In genomic region chr19:57321746-57322145, GRCh38 we compare ENCODE assay signal across 9 cellular contexts. TPM values are rescaled to one million over a fixed set of nuclear protein-coding genes. Genes with fewer than 3 reads are reported as not detected.
A peak's percentile ranks its signal among the peaks of the same experiment; 100 is the strongest.
DNase-seq lines count a peak whose midpoint lies in the region; ATAC-seq, FAIRE-seq and TF ChIP-seq lines count a peak whose summit lies in the region.
"Had no signal": no experiment of that assay in that cellular context is flagged by ENCODE, and none has a peak within 500 bp of the region (broad histone marks: within the 10 kb centered on the region; RNA-seq: fewer than 3 reads in every experiment).

No MANE protein-coding gene starts in this region.

- no peak overlapping the region for H2AFZ ChIP-seq in keratinocyte (ENCODE audit: control insufficient read depth, low read length)

- H3K4me1 ChIP-seq in right cardiac atrium (ENCODE audit: control insufficient read depth, insufficient read depth, low read length) (no peaks in the 10 kb centered on the region), keratinocyte (ENCODE audit: control insufficient read depth, extremely low read depth, insufficient read depth, low read length) (peaks cover 13% of the 10 kb centered on the region), upper lobe of right lung (peaks cover 8% of the 10 kb centered on the region)

- WGBS in right cardiac atrium, result 69% methylated on average over 3 of the region's 3 CpGs

- no peak for DNase-seq in right cardiac atrium
- DNase-seq in Right ventricle myocardium superior, result no peak
- DNase-seq in activated CD8-positive, alpha-beta T cell treated with anti-CD3 and anti-CD28 coated beads, Interleukin-2, amount 10 ng/mL, durations not matched to agents 7 days and 5 days, result no peak
- DNase-seq in keratinocyte (ENCODE audit: low read depth, low spot score), result no peak
- DNase-seq in upper lobe of right lung, result no peak
- DNase-seq in CD14-positive monocyte (ENCODE audit: low spot score), result no peak
- no peak for DNase-seq in NAMALWA (ENCODE audit: low spot score)
- DNase-seq: NCI-H2171 had no signal

- no peak overlapping the region for H3K9ac ChIP-seq in keratinocyte (ENCODE audit: control insufficient read depth, extremely low read depth, insufficient read depth, low read length)

- intact Hi-C loops in right cardiac atrium (cut with DNase I) (no loop called here), Right ventricle myocardium superior (cut with DNase I) (no loop called here), upper lobe of right lung (cut with DNase I) (no loop called here), CD14-positive monocyte (cut with micrococcal nuclease) (no loop called here)

- POLR2A ChIA-PET in activated CD8-positive, alpha-beta T cell treated with anti-CD3 and anti-CD28 coated beads, Interleukin-2, amount 10 ng/mL, durations not matched to agents 7 days and 5 days (lab: Charles Lee), result interaction anchor here (0.9 to 1.6 kb wide), 3 partner anchors 42 to 178 kb away, joined by 3 to 7 read pairs (median 3); partner anchors contain the start of genes ZNF460 and ZNF773

- dilution Hi-C loops in keratinocyte (cut with MboI; ENCODE audit: extremely low pct_ligation_motif_present, low sequenced_read_pairs), result no loop called here

- peaks cover 55% of the 10 kb centered on the region for H3K36me3 Mint-ChIP-seq in activated CD8-positive, alpha-beta T cell treated with anti-CD3 and anti-CD28 coated beads, Interleukin-2, amount 10 ng/mL, durations not matched to agents 7 days and 5 days (ENCODE audit: low read depth)
- H3K36me3 Mint-ChIP-seq in CD14-positive monocyte, result peaks cover 34 to 38% of the 10 kb centered on the region in 2 donors

- H3K79me2 ChIP-seq in keratinocyte (ENCODE audit: control insufficient read depth, insufficient read depth, low read length), result peaks cover 35% of the 10 kb centered on the region

- peaks cover 29% of the 10 kb centered on the region for H3K4me1 Mint-ChIP-seq in activated CD8-positive, alpha-beta T cell treated with anti-CD3 and anti-CD28 coated beads, Interleukin-2, amount 10 ng/mL, durations not matched to agents 7 days and 5 days (ENCODE audit: low read depth)
- H3K4me1 Mint-ChIP-seq in CD14-positive monocyte, result peaks cover 24% of the 10 kb centered on the region

- peaks cover 6% of the 10 kb centered on the region for H3K9me3 Mint-ChIP-seq in activated CD8-positive, alpha-beta T cell treated with anti-CD3 and anti-CD28 coated beads, Interleukin-2, amount 10 ng/mL, durations not matched to agents 7 days and 5 days (ENCODE audit: insufficient read depth)
- peaks cover 20 to 64% (median 40%) of the 10 kb centered on the region in 7 donors for H3K9me3 Mint-ChIP-seq in CD14-positive monocyte

- no peaks in the 10 kb centered on the region for H4K20me1 ChIP-seq in keratinocyte (ENCODE audit: control insufficient read depth, extremely low read depth, insufficient read depth, low read length)

- ATAC-seq in right cardiac atrium (no peak), Right ventricle myocardium superior (ENCODE audit: poor library complexity) (no peak), upper lobe of right lung (no peak), HG03378 (IDR thresholded peaks at IDR 0.05; ENCODE audit: unreplicated experiment) (no peak)
- ATAC-seq in activated CD8-positive, alpha-beta T cell treated with anti-CD3 and anti-CD28 coated beads, Interleukin-2, amount 10 ng/mL, durations not matched to agents 7 days and 5 days, result no peak

- H3K27ac Mint-ChIP-seq in activated CD8-positive, alpha-beta T cell treated with anti-CD3 and anti-CD28 coated beads, Interleukin-2, amount 10 ng/mL, durations not matched to agents 7 days and 5 days, result peak overlapping the region; percentile 97
- no peak overlapping the region for H3K27ac Mint-ChIP-seq in CD14-positive monocyte

- H3K9me3 ChIP-seq in right cardiac atrium (ENCODE audit: control insufficient read depth, low read length) (no peaks in the 10 kb centered on the region), keratinocyte (ENCODE audit: control insufficient read depth, low read depth, low read length) (no peaks in the 10 kb centered on the region), upper lobe of right lung (no peaks in the 10 kb centered on the region)

- no peak for FAIRE-seq in keratinocyte (lab: Jason Lieb, UNC)

- H3K27me3 Mint-ChIP-seq in activated CD8-positive, alpha-beta T cell treated with anti-CD3 and anti-CD28 coated beads, Interleukin-2, amount 10 ng/mL, durations not matched to agents 7 days and 5 days (ENCODE audit: low read depth), result peaks cover 8% of the 10 kb centered on the region
- H3K27me3 Mint-ChIP-seq in CD14-positive monocyte (ENCODE audit: low read depth in 3 of 3), result peaks cover 17 to 21% (median 21%) of the 10 kb centered on the region in 3 donors

- CTCF ChIA-PET in activated CD8-positive, alpha-beta T cell treated with anti-CD3 and anti-CD28 coated beads, Interleukin-2, amount 10 ng/mL, durations not matched to agents 7 days and 5 days (lab: Charles Lee), result no interaction called here

- H3K27me3 ChIP-seq in right cardiac atrium (ENCODE audit: control insufficient read depth, insufficient read depth) (no peaks in the 10 kb centered on the region), keratinocyte (ENCODE audit: control insufficient read depth, extremely low read depth, insufficient read depth, low read length) (no peaks in the 10 kb centered on the region), upper lobe of right lung (peaks cover 7% of the 10 kb centered on the region)

- TF ChIP-seq CTCF in keratinocyte (optimal IDR thresholded peaks at IDR 0.05 in 1 of 3, IDR thresholded peaks at IDR 0.05 in 1 of 3, conservative IDR thresholded peaks at IDR 0.05 in 1 of 3; ENCODE audit: extremely low read depth in 1 of 3, insufficient read depth in 2 of 3, low read length in 3 of 3) (no peak), upper lobe of right lung (IDR thresholded peaks at IDR 0.05) (no peak), CD14-positive monocyte (IDR thresholded peaks at IDR 0.05) (no peak)

- H3K4me3 Mint-ChIP-seq in activated CD8-positive, alpha-beta T cell treated with anti-CD3 and anti-CD28 coated beads, Interleukin-2, amount 10 ng/mL, durations not matched to agents 7 days and 5 days, result peak overlapping the region; percentile 92
- no peak overlapping the region for H3K4me3 Mint-ChIP-seq in CD14-positive monocyte

- peaks cover 8 to 17% of the 10 kb centered on the region in 2 experiments for H3K36me3 ChIP-seq in keratinocyte (ENCODE audit: control insufficient read depth in 2 of 2, extremely low read depth in 1 of 2, insufficient read depth in 2 of 2, low read length in 2 of 2)
- peaks cover 33% of the 10 kb centered on the region for H3K36me3 ChIP-seq in upper lobe of right lung

- H3K27ac ChIP-seq in right cardiac atrium (ENCODE audit: low read length) (no peak overlapping the region), keratinocyte (ENCODE audit: control insufficient read depth, insufficient read depth, low read length) (no peak overlapping the region), upper lobe of right lung (no peak overlapping the region)

- peaks cover 2% of the 10 kb centered on the region for H3K9me1 ChIP-seq in keratinocyte (ENCODE audit: control insufficient read depth, extremely low read depth, insufficient read depth, low read length)

- H3K4me2 ChIP-seq in keratinocyte (ENCODE audit: control insufficient read depth, extremely low read depth, insufficient read depth, low read depth, low read length), result peak overlapping the region; percentile 95

- peak overlapping the region; percentile 73 for H3K4me3 ChIP-seq in right cardiac atrium (ENCODE audit: low read length)
- peak overlapping the region; percentile 80 to 92 (median 88) for H3K4me3 ChIP-seq in keratinocyte (ENCODE audit: control insufficient read depth in 2 of 3, extremely low read depth in 1 of 3, insufficient read depth in 2 of 3, low read depth in 1 of 3, low read length in 3 of 3)
- peak overlapping the region; percentile 94 for H3K4me3 ChIP-seq in upper lobe of right lung

RNA-seq across cellular contexts. Expression of gene ZNF543, which starts 1.5 kb away (rescaled TPM):
- 1 to 10 TPM; 5.8 to 7.6 (median 6.6) TPM for total RNA-seq in right cardiac atrium
- polyA plus RNA-seq in right cardiac atrium, result 2.1 TPM
- 5.6 TPM for total RNA-seq in Right ventricle myocardium superior
- total RNA-seq in activated CD8-positive, alpha-beta T cell treated with anti-CD3 and anti-CD28 coated beads, Interleukin-2, amount 10 ng/mL, durations not matched to agents 7 days and 5 days, result 1 to 10 TPM; 7.0 to 7.5 TPM
- polyA plus RNA-seq in keratinocyte, result 2.1 to 2.9 TPM (median 2.5 TPM) in 3 replicates
- 1.4 TPM for polyA plus RNA-seq in keratinocyte (2011; ENCODE audit: low read depth)
- polyA plus RNA-seq in keratinocyte (2011; cell fraction: cytosol; rRNA removed), result 0.99 and 1.4 TPM in 2 replicates
- 3.3 and 3.8 TPM in 2 replicates for polyA plus RNA-seq in keratinocyte (2011; cell fraction: nucleus; rRNA removed)
- polyA plus RNA-seq in keratinocyte (2012; ENCODE audit: low replicate concordance), result 1.5 and 2.6 TPM in 2 replicates
- polyA minus RNA-seq in keratinocyte, result 3.2 to 9.7 TPM (median 9.5 TPM) in 3 replicates
- 5.6 TPM for polyA minus RNA-seq in keratinocyte (2011; cell fraction: cytosol; rRNA and poly(A)+ RNA removed)
- 7.6 and 13.2 TPM in 2 replicates for polyA minus RNA-seq in keratinocyte (2011; cell fraction: nucleus; rRNA and poly(A)+ RNA removed)
- total RNA-seq in upper lobe of right lung, result 7.9 TPM
- 1 to 10 TPM in 1 of 2 donors, under 1 TPM in 1; 0.99 to 1.1 TPM for polyA plus RNA-seq in CD14-positive monocyte

RNA-seq across cellular contexts. Expression of gene ZNF304, which starts 29.3 kb away (rescaled TPM):
- total RNA-seq in right cardiac atrium, result 10 to 100 TPM in 3 of 4 donors, 1 to 10 TPM in 1; 8.5 to 12.6 (median 11.2) TPM
- polyA plus RNA-seq in right cardiac atrium, result 3.9 TPM
- 7.5 TPM for total RNA-seq in Right ventricle myocardium superior
- total RNA-seq in activated CD8-positive, alpha-beta T cell treated with anti-CD3 and anti-CD28 coated beads, Interleukin-2, amount 10 ng/mL, durations not matched to agents 7 days and 5 days, result 1 to 10 TPM; 8.5 to 9.1 TPM
- polyA plus RNA-seq in keratinocyte, result 7.4 to 8.1 TPM (median 7.7 TPM) in 3 replicates
- 1.2 TPM for polyA plus RNA-seq in keratinocyte (2011; ENCODE audit: low read depth)
- polyA plus RNA-seq in keratinocyte (2011; cell fraction: cytosol; rRNA removed), result 2.9 and 5.4 TPM in 2 replicates
- polyA plus RNA-seq in keratinocyte (2011; cell fraction: nucleus; rRNA removed), result 11.6 and 12.8 TPM in 2 replicates
- polyA plus RNA-seq in keratinocyte (2012; ENCODE audit: low replicate concordance), result 5.7 and 6.3 TPM in 2 replicates
- 6.7 to 15.4 TPM (median 15.0 TPM) in 3 replicates for polyA minus RNA-seq in keratinocyte
- polyA minus RNA-seq in keratinocyte (2011; cell fraction: cytosol; rRNA and poly(A)+ RNA removed), result 7.3 TPM
- 12.0 and 17.7 TPM in 2 replicates for polyA minus RNA-seq in keratinocyte (2011; cell fraction: nucleus; rRNA and poly(A)+ RNA removed)
- total RNA-seq in upper lobe of right lung, result 9.3 TPM
- 1 to 10 TPM in 1 of 2 donors, under 1 TPM in 1; 0.96 to 1.0 TPM for polyA plus RNA-seq in CD14-positive monocyte

RNA-seq across cellular contexts. Expression of gene ZNF460, which starts 41.5 kb away (rescaled TPM):
- total RNA-seq in right cardiac atrium, result 10 to 100 TPM; 30.6 to 46.5 (median 36.1) TPM
- polyA plus RNA-seq in right cardiac atrium, result 3.5 TPM
- 23.0 TPM for total RNA-seq in Right ventricle myocardium superior
- 10 to 100 TPM; 43.9 to 46.6 TPM for total RNA-seq in activated CD8-positive, alpha-beta T cell treated with anti-CD3 and anti-CD28 coated beads, Interleukin-2, amount 10 ng/mL, durations not matched to agents 7 days and 5 days
- polyA plus RNA-seq in keratinocyte, result 10.3 to 16.9 TPM (median 15.2 TPM) in 3 replicates
- polyA plus RNA-seq in keratinocyte (2011; ENCODE audit: low read depth), result 10.3 TPM
- 4.2 and 5.9 TPM in 2 replicates for polyA plus RNA-seq in keratinocyte (2011; cell fraction: cytosol; rRNA removed)
- polyA plus RNA-seq in keratinocyte (2011; cell fraction: nucleus; rRNA removed), result 42.5 and 43.0 TPM in 2 replicates
- 2.1 and 10.8 TPM in 2 replicates for polyA plus RNA-seq in keratinocyte (2012; ENCODE audit: low replicate concordance)
- 99.8 to 260 TPM (median 199 TPM) in 3 replicates for polyA minus RNA-seq in keratinocyte
- polyA minus RNA-seq in keratinocyte (2011; cell fraction: cytosol; rRNA and poly(A)+ RNA removed), result 67.9 TPM
- polyA minus RNA-seq in keratinocyte (2011; cell fraction: nucleus; rRNA and poly(A)+ RNA removed), result 228 and 328 TPM in 2 replicates
- total RNA-seq in upper lobe of right lung, result 54.5 TPM
- polyA plus RNA-seq in CD14-positive monocyte, result 1 to 10 TPM; 2.8 to 4.5 TPM

RNA-seq across cellular contexts. Expression of gene TRAPPC2B, which starts 41.6 kb away (rescaled TPM):
- total RNA-seq in right cardiac atrium (10 to 100 TPM; 10.8 to 14.5 (median 11.7) TPM), Right ventricle myocardium superior (9.1 TPM), upper lobe of right lung (7.0 TPM)
- polyA plus RNA-seq in right cardiac atrium (38.6 TPM), keratinocyte (15.8 to 22.2 TPM (median 20.8 TPM) in 3 replicates), CD14-positive monocyte (10 to 100 TPM in 1 of 2 donors, 1 to 10 TPM in 1; 7.4 to 13.9 TPM)
- 1 to 10 TPM; 8.5 to 8.6 TPM for total RNA-seq in activated CD8-positive, alpha-beta T cell treated with anti-CD3 and anti-CD28 coated beads, Interleukin-2, amount 10 ng/mL, durations not matched to agents 7 days and 5 days
- polyA plus RNA-seq in keratinocyte (2011; ENCODE audit: low read depth), result 7.8 TPM
- polyA plus RNA-seq in keratinocyte (2011; cell fraction: cytosol; rRNA removed), result 11.8 and 17.3 TPM in 2 replicates
- polyA plus RNA-seq in keratinocyte (2011; cell fraction: nucleus; rRNA removed), result 12.2 and 15.0 TPM in 2 replicates
- 16.0 and 19.9 TPM in 2 replicates for polyA plus RNA-seq in keratinocyte (2012; ENCODE audit: low replicate concordance)
- polyA minus RNA-seq in keratinocyte, result 1.5 to 7.1 TPM (median 6.8 TPM) in 3 replicates
- polyA minus RNA-seq in keratinocyte (2011; cell fraction: cytosol; rRNA and poly(A)+ RNA removed), result 14.0 TPM
- 2.8 and 3.8 TPM in 2 replicates for polyA minus RNA-seq in keratinocyte (2011; cell fraction: nucleus; rRNA and poly(A)+ RNA removed)

RNA-seq across cellular contexts. Expression of gene ZNF547, which starts 41.6 kb away (rescaled TPM):
- 1 to 10 TPM; 3.0 to 5.6 (median 4.6) TPM for total RNA-seq in right cardiac atrium
- 2.7 TPM for polyA plus RNA-seq in right cardiac atrium
- 3.3 TPM for total RNA-seq in Right ventricle myocardium superior
- 1 to 10 TPM; 4.2 to 4.4 TPM for total RNA-seq in activated CD8-positive, alpha-beta T cell treated with anti-CD3 and anti-CD28 coated beads, Interleukin-2, amount 10 ng/mL, durations not matched to agents 7 days and 5 days
- polyA plus RNA-seq in keratinocyte, result 1.4 to 3.2 TPM (median 2.8 TPM) in 3 replicates
- polyA plus RNA-seq in keratinocyte (2011; ENCODE audit: low read depth), result 1.2 TPM
- polyA plus RNA-seq in keratinocyte (2011; cell fraction: cytosol; rRNA removed), result 0.74 and 1.1 TPM in 2 replicates
- 4.5 and 7.3 TPM in 2 replicates for polyA plus RNA-seq in keratinocyte (2011; cell fraction: nucleus; rRNA removed)
- 1.3 and 2.4 TPM in 2 replicates for polyA plus RNA-seq in keratinocyte (2012; ENCODE audit: low replicate concordance)
- 2.6 to 4.2 TPM (median 3.6 TPM) in 3 replicates for polyA minus RNA-seq in keratinocyte
- 5.8 TPM for polyA minus RNA-seq in keratinocyte (2011; cell fraction: cytosol; rRNA and poly(A)+ RNA removed)
- polyA minus RNA-seq in keratinocyte (2011; cell fraction: nucleus; rRNA and poly(A)+ RNA removed), result 1.9 and 2.3 TPM in 2 replicates
- total RNA-seq in upper lobe of right lung, result 3.3 TPM
- under 1 TPM in 1 of 2 donors, not detected in 1; 0.30 TPM for polyA plus RNA-seq in CD14-positive monocyte
